1 cellular context compared by ENCODE assay signal in genomic region chr2:190534310-190535118, GRCh38.
TF ChIP-seq lines count a peak whose summit lies in the region.

TSS of gene NEMP2 (minus strand) at chr2:190534722. CDS start at chr2:190534655, 67 bp downstream.

TF ChIP-seq in HepG2, 621 proteins besides CTCF, POLR2A, EP300 and RAD21 (continued from another document and continues in another):
- TF ChIP-seq ZHX1 (CRISPR knock-in tag; IDR thresholded peaks at IDR 0.05; ENCODE audit: low read depth) (no peak), SNAPC4 (CRISPR knock-in tag; IDR thresholded peaks at IDR 0.05) (no peak), JDP2 (CRISPR knock-in tag; IDR thresholded peaks at IDR 0.05; ENCODE audit: borderline replicate concordance) (peak; percentile 81; the same call in 1 of the 2 replicates), ZNF543 (CRISPR knock-in tag; IDR thresholded peaks at IDR 0.05) (peak; percentile 98), ZFP37 (CRISPR knock-in tag; IDR thresholded peaks at IDR 0.05; ENCODE audit: borderline replicate concordance) (no peak), ZNF337 (CRISPR knock-in tag; IDR thresholded peaks at IDR 0.05; ENCODE audit: borderline replicate concordance, low read depth) (peak; percentile 96; the same call in 1 of the 2 replicates), ZC3H4 (CRISPR knock-in tag; IDR thresholded peaks at IDR 0.05; ENCODE audit: borderline replicate concordance) (peak; percentile 78; the same call in 1 of the 2 replicates), ZNF773 (CRISPR knock-in tag; IDR thresholded peaks at IDR 0.05; ENCODE audit: borderline replicate concordance) (no peak; the same call in 1 of the 2 replicates), ZNF280D (CRISPR knock-in tag; IDR thresholded peaks at IDR 0.05) (no peak; the same call in 1 of the 2 replicates), ZNF549 (CRISPR knock-in tag; IDR thresholded peaks at IDR 0.05) (no peak; the same call in 1 of the 2 replicates), TCF7 (IDR thresholded peaks at IDR 0.05; ENCODE audit: low read depth) (no peak), JUN (CRISPR knock-in tag; IDR thresholded peaks at IDR 0.05) (peak; percentile 90), ZNF512B (CRISPR knock-in tag; IDR thresholded peaks at IDR 0.05; ENCODE audit: borderline replicate concordance) (no peak), PBX2 (CRISPR knock-in tag; IDR thresholded peaks at IDR 0.05) (peak; percentile 29; the same call in 1 of the 2 replicates), IRF1 (CRISPR knock-in tag; IDR thresholded peaks at IDR 0.05; ENCODE audit: low read depth) (peak; percentile 91), ZNF260 (CRISPR knock-in tag; IDR thresholded peaks at IDR 0.05; ENCODE audit: borderline replicate concordance, low read depth) (no peak), NFE2L2 (IDR thresholded peaks at IDR 0.05; ENCODE audit: low read length) (no peak), ZNF646 (CRISPR knock-in tag; IDR thresholded peaks at IDR 0.05) (0 out of 2 replicates have a peak, but pooled peaks have one; percentile 43), ZSCAN22 (CRISPR knock-in tag; IDR thresholded peaks at IDR 0.05) (peak; percentile 87), WIZ (CRISPR knock-in tag; IDR thresholded peaks at IDR 0.05) (peak; percentile 73), SNAPC5 (CRISPR knock-in tag; IDR thresholded peaks at IDR 0.05; ENCODE audit: borderline replicate concordance) (no peak), ZFP36L2 (CRISPR knock-in tag; IDR thresholded peaks at IDR 0.05) (no peak), HMG20B (CRISPR knock-in tag; conservative IDR thresholded peaks at IDR 0.05) (no peak), PLSCR1 (CRISPR knock-in tag; IDR thresholded peaks at IDR 0.05; ENCODE audit: borderline replicate concordance) (peak; percentile 15; the same call in 1 of the 2 replicates), HNF4A (CRISPR knock-in tag; IDR thresholded peaks at IDR 0.05) (no peak; the same call in 1 of the 2 replicates), ZNF275 (CRISPR knock-in tag; IDR thresholded peaks at IDR 0.05; ENCODE audit: borderline replicate concordance) (peak; percentile 67; the same call in 1 of the 2 replicates), ATF7-NPFF (CRISPR knock-in tag; IDR thresholded peaks at IDR 0.05; ENCODE audit: low read depth) (peak; percentile 99)
